In genomic region chr19:6047741-6048231, GRCh38 we compare ENCODE assay signal across 8 cellular contexts.
A peak's percentile ranks its signal among the peaks of the same experiment; 100 is the strongest.
DNase-seq lines count a peak whose midpoint lies in the region; ATAC-seq and TF ChIP-seq lines count a peak whose summit lies in the region.

No MANE protein-coding gene starts in this region.

- peak; percentile 61 for TF ChIP-seq CTCF in WTC11 (IDR thresholded peaks at IDR 0.05)
- peak; percentile 37 to 68 (median 50) for TF ChIP-seq CTCF in upper lobe of left lung (IDR thresholded peaks at IDR 0.05)

- H3K4me1 Mint-ChIP-seq in WTC11, result peaks cover 12% of the 10 kb centered on the region; the same call in 1 of the 2 replicates

- H3K4me3 ChIP-seq in upper lobe of left lung, result no peak overlapping the region

- peaks cover 0 to 19% (median 10%) of the 10 kb centered on the region in 4 donors for H3K4me1 ChIP-seq in upper lobe of left lung

- peaks cover 0 to 16% (median 12%) of the 10 kb centered on the region in 4 donors for H3K36me3 ChIP-seq in upper lobe of left lung

- H3K27ac ChIP-seq in upper lobe of left lung, result no peak overlapping the region

- H3K4me3 Mint-ChIP-seq in WTC11, result no peak overlapping the region

- no peaks in the 10 kb centered on the region for H3K9me3 ChIP-seq in upper lobe of left lung

- ATAC-seq in WTC11, result peak; percentile 84
- ATAC-seq in upper lobe of left lung (ENCODE audit: low FRiP score in 2 of 2), result peak; percentile 39 to 69
- no peak for ATAC-seq in HG03280 (IDR thresholded peaks at IDR 0.05; ENCODE audit: unreplicated experiment)

- H3K9me3 Mint-ChIP-seq in WTC11, result no peaks in the 10 kb centered on the region

- TF ChIP-seq EP300 in upper lobe of left lung (IDR thresholded peaks at IDR 0.05), result no peak

- H3K36me3 Mint-ChIP-seq in WTC11, result no peaks in the 10 kb centered on the region

- no peaks in the 10 kb centered on the region for H3K27me3 ChIP-seq in upper lobe of left lung

- DNase-seq in ELF-1 (ENCODE audit: low read depth, low spot score) (peak; percentile 53), M059J (ENCODE audit: low read depth) (peak; percentile 58), WTC11 (ENCODE audit: low spot score) (peak; percentile 77), iPS DF 4.7 (ENCODE audit: extremely low read depth, low spot score) (peak; percentile 49), upper lobe of left lung (no peak), NCI-H1694 treated with DMSO at 0.1 percent for 48 hours (lab: John Stamatoyannopoulos, UW) (no peak)
- DNase-seq in stimulated activated CD4-positive, alpha-beta T cell treated with anti-CD3 and anti-CD28 coated beads, Interleukin-2, amount 100 ng/mL, for 48 hours, result no peak

- H3K27me3 Mint-ChIP-seq in WTC11 (ENCODE audit: low read depth), result peaks cover 6% of the 10 kb centered on the region; the same call in 1 of the 2 replicates

- no peak for TF ChIP-seq POLR2A in upper lobe of left lung (IDR thresholded peaks at IDR 0.05)

- 37 to 54% methylated on average over 8 of the region's 8 CpGs for WGBS in upper lobe of left lung, 2 donors

- no peak overlapping the region for H3K27ac Mint-ChIP-seq in WTC11

- POLR2A ChIA-PET in WTC11 (lab: Charles Lee), result no interaction called here

- CTCF ChIA-PET in WTC11 (lab: Charles Lee), result interaction anchor here (0.6 to 3.5 kb wide), 57 partner anchors 9 to 459 kb away, joined by 3 to 95 read pairs (median 5); partner anchors contain the start of genes ACER1, ALKBH7, KHSRP and NRTN

TF ChIP-seq in WTC11, 78 proteins besides CTCF, POLR2A, EP300 and RAD21:
- TF ChIP-seq ZNF423 (CRISPR knock-in tag; IDR thresholded peaks at IDR 0.05) (peak; percentile 74), STAT6 (CRISPR knock-in tag; conservative IDR thresholded peaks at IDR 0.05; ENCODE audit: low read depth) (no peak), ZNF121 (CRISPR knock-in tag; IDR thresholded peaks at IDR 0.05) (no peak), ZNF425 (CRISPR knock-in tag; conservative IDR thresholded peaks at IDR 0.05) (no peak), ZMAT4 (CRISPR knock-in tag; IDR thresholded peaks at IDR 0.05) (no peak)

Comparison
In these comparisons a context has a peak if more than half of its experiments do, and no peak if none do; other contexts are left out.
1. DNase-seq: peak in ELF-1 (single experiment), M059J (single experiment), WTC11 (single experiment) and iPS DF 4.7 (single experiment); none in upper lobe of left lung (0 of 2), NCI-H1694 treated with DMSO at 0.1 percent for 48 hours (single experiment) and stimulated activated CD4-positive, alpha-beta T cell treated with anti-CD3 and anti-CD28 coated beads, Interleukin-2, amount 100 ng/mL, for 48 hours (0 of 2).